11 cellular contexts compared by ENCODE assay signal in the genomic region with DNA sequence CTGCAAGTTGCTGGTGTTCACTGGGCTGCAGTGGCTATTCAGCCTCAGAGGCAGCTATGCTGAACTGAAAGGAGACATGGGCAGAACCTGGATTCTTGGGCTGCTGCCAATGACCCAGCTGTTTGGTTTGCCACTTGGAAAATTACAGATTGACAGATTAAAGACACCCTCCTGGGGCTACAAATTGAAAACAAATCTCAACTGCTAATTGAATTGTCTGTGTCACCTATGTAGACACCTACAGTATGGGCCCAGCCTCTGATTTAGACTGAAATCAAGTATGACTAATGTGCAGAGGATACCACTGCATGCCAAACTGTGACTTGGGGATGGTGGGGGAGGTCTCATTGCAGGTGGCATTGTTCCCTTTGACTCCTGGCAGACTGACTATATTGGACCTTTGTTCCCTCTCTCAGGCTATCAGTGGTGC. TPM values are rescaled to one million over a fixed set of nuclear protein-coding genes. Genes with fewer than 3 reads are reported as not detected.
DNase-seq lines count a peak whose midpoint lies in the region; ATAC-seq and TF ChIP-seq lines count a peak whose summit lies in the region.
"Had no signal": no experiment of that assay in that cellular context is flagged by ENCODE, and none has a peak within 500 bp of the region (broad histone marks: within the 10 kb centered on the region; RNA-seq: fewer than 3 reads in every experiment).

No MANE protein-coding gene starts in this region.

- H3K4me1 Mint-ChIP-seq in activated CD4-positive, alpha-beta T cell treated with anti-CD3 and anti-CD28 coated beads for 36 hours = peaks cover 35% of the 10 kb centered on the region

- H3K4me3 ChIP-seq in choroid plexus epithelial cell (ENCODE audit: low read depth, low read length) (no peak overlapping the region), psoas muscle (no peak overlapping the region), upper lobe of right lung (no peak overlapping the region)

- no peak overlapping the region for H3K4me3 Mint-ChIP-seq in activated CD4-positive, alpha-beta T cell treated with anti-CD3 and anti-CD28 coated beads for 36 hours
- H3K4me3 Mint-ChIP-seq: CD14-positive monocyte had no signal

- peak; percentile 26 for DNase-seq in activated CD4-positive, alpha-beta T cell treated with anti-CD3 and anti-CD28 coated beads for 36 hours
- DNase-seq in activated CD4-positive, alpha-beta T cell treated with anti-CD3 and anti-CD28 coated beads for 1 hour = no peak
- DNase-seq in M059J (ENCODE audit: low read depth) (peak; percentile 26), choroid plexus epithelial cell (ENCODE audit: low read depth) (peak; percentile 21), psoas muscle (no peak), upper lobe of right lung (no peak), DMS114 treated with DMSO at 0.1 percent for 48 hours (lab: John Stamatoyannopoulos, UW; ENCODE audit: unreplicated experiment) (no peak)
- DNase-seq: kidney glomerular epithelial cell had no signal

- no peak overlapping the region for H3K27ac ChIP-seq in psoas muscle
- no peak overlapping the region for H3K27ac ChIP-seq in upper lobe of right lung

- intact Hi-C loops in activated CD4-positive, alpha-beta T cell treated with anti-CD3 and anti-CD28 coated beads for 36 hours (cut with DNase I, micrococcal nuclease) = no loop called here
- intact Hi-C loops in psoas muscle (cut with DNase I) (loop anchor here in 1 of 2 donors (5.0 kb wide), 1 partner anchor 35 kb away; no protein-coding TSS in a partner anchor), upper lobe of right lung (cut with DNase I) (no loop called here)

- no peaks in the 10 kb centered on the region for H3K27me3 Mint-ChIP-seq in activated CD4-positive, alpha-beta T cell treated with anti-CD3 and anti-CD28 coated beads for 36 hours
- H3K27me3 Mint-ChIP-seq: progenitor cell of endocrine pancreas had no signal

- POLR2A ChIA-PET in activated CD4-positive, alpha-beta T cell treated with anti-CD3 and anti-CD28 coated beads for 36 hours (lab: Charles Lee) = interaction anchor here (0.6 kb wide), 1 partner anchor 24 kb away, joined by 3 read pairs; no protein-coding TSS in a partner anchor

- H3K9me3 ChIP-seq in psoas muscle (no peaks in the 10 kb centered on the region), upper lobe of right lung (no peaks in the 10 kb centered on the region)

- H3K27me3 ChIP-seq in psoas muscle (ENCODE audit: insufficient read depth in 3 of 3, low read length in 2 of 3) = no peaks in the 10 kb centered on the region
- no peaks in the 10 kb centered on the region for H3K27me3 ChIP-seq in upper lobe of right lung

- H3K36me3 ChIP-seq in psoas muscle (ENCODE audit: insufficient read depth in 1 of 2, low read depth in 1 of 2) = peaks cover 0 to under 1% of the 10 kb centered on the region in 2 donors
- H3K36me3 ChIP-seq in upper lobe of right lung = no peaks in the 10 kb centered on the region

- CTCF ChIA-PET in activated CD4-positive, alpha-beta T cell treated with anti-CD3 and anti-CD28 coated beads for 36 hours (lab: Charles Lee) = no interaction called here

- H3K27ac Mint-ChIP-seq in activated CD4-positive, alpha-beta T cell treated with anti-CD3 and anti-CD28 coated beads for 36 hours = no peak overlapping the region
- H3K27ac Mint-ChIP-seq: progenitor cell of endocrine pancreas had no signal

- TF ChIP-seq CTCF in choroid plexus epithelial cell (conservative IDR thresholded peaks at IDR 0.05; ENCODE audit: low read depth, low read length) (no peak), psoas muscle (IDR thresholded peaks at IDR 0.05) (no peak), upper lobe of right lung (IDR thresholded peaks at IDR 0.05) (no peak)

- H3K9me3 Mint-ChIP-seq in activated CD4-positive, alpha-beta T cell treated with anti-CD3 and anti-CD28 coated beads for 36 hours (ENCODE audit: low read depth) = no peaks in the 10 kb centered on the region
- H3K9me3 Mint-ChIP-seq: CD14-positive monocyte had no signal

- H3K36me3 Mint-ChIP-seq in activated CD4-positive, alpha-beta T cell treated with anti-CD3 and anti-CD28 coated beads for 36 hours (ENCODE audit: low read depth) = peaks cover 5% of the 10 kb centered on the region

- peaks cover 19% of the 10 kb centered on the region for H3K4me1 ChIP-seq in psoas muscle
- peaks cover 9% of the 10 kb centered on the region for H3K4me1 ChIP-seq in upper lobe of right lung

- ATAC-seq in activated CD4-positive, alpha-beta T cell treated with anti-CD3 and anti-CD28 coated beads for 36 hours = peak; percentile 69
- ATAC-seq in psoas muscle (peak; percentile 49 to 84 (median 68)), upper lobe of right lung (no peak), GM19397 (IDR thresholded peaks at IDR 0.05; ENCODE audit: unreplicated experiment) (no peak)

RNA-seq across cellular contexts. Expression of a gene that starts 42.8 kb away (rescaled TPM):
- 10 to 100 TPM; 46.0 to 49.6 TPM for total RNA-seq in activated CD4-positive, alpha-beta T cell treated with anti-CD3 and anti-CD28 coated beads for 36 hours
- 10.1 and 13.5 TPM in 2 replicates for total RNA-seq in M059J (2014; rRNA removed; shearing (Covaris generic))
- 10 to 100 TPM; 33.5 to 71.7 (median 39.9) TPM for total RNA-seq in psoas muscle
- polyA plus RNA-seq in psoas muscle = 10 to 100 TPM; 12.2 to 15.0 (median 14.4) TPM
- total RNA-seq in upper lobe of right lung = 104 TPM

Comparison
In these comparisons a context has a peak if more than half of its experiments do, and no peak if none do; other contexts are left out.
1. DNase-seq: peak in activated CD4-positive, alpha-beta T cell treated with anti-CD3 and anti-CD28 coated beads for 36 hours (single experiment), M059J (single experiment) and choroid plexus epithelial cell (single experiment); none in activated CD4-positive, alpha-beta T cell treated with anti-CD3 and anti-CD28 coated beads for 1 hour (single experiment), psoas muscle (0 of 2), upper lobe of right lung (single experiment) and DMS114 treated with DMSO at 0.1 percent for 48 hours (single experiment).
2. ATAC-seq: peak in activated CD4-positive, alpha-beta T cell treated with anti-CD3 and anti-CD28 coated beads for 36 hours (single experiment) and psoas muscle (4 of 4); none in upper lobe of right lung (single experiment) and GM19397 (single experiment).